14 cellular contexts compared by ENCODE assay signal in genomic region chr1:168977618-168978017, GRCh38.
A peak's percentile ranks its signal among the peaks of the same experiment; 100 is the strongest.
DNase-seq lines count a peak whose midpoint lies in the region; ATAC-seq and TF ChIP-seq lines count a peak whose summit lies in the region.
"Had no signal": no experiment of that assay in that cellular context is flagged by ENCODE, and none has a peak within 500 bp of the region (broad histone marks: within the 10 kb centered on the region; RNA-seq: fewer than 3 reads in every experiment).

No MANE protein-coding gene starts in this region.

- H3K4me1 Mint-ChIP-seq in WTC11, result no peaks in the 10 kb centered on the region

- no peak overlapping the region for H3K4me3 Mint-ChIP-seq in WTC11
- H3K4me3 Mint-ChIP-seq: CD8-positive, alpha-beta T cell had no signal

- no peaks in the 10 kb centered on the region for H3K27me3 Mint-ChIP-seq in WTC11 (ENCODE audit: low read depth)

- intact Hi-C loops in upper lobe of right lung (cut with DNase I), result no loop called here

- peaks cover 4% of the 10 kb centered on the region for H3K9me3 Mint-ChIP-seq in WTC11
- H3K9me3 Mint-ChIP-seq: CD8-positive, alpha-beta T cell had no signal

- no peaks in the 10 kb centered on the region for H3K36me3 ChIP-seq in DND-41 (ENCODE audit: insufficient read depth, low read length)
- no peaks in the 10 kb centered on the region for H3K36me3 ChIP-seq in upper lobe of right lung
- H3K36me3 ChIP-seq: BE2C had no signal

- H3K27me3 ChIP-seq in DND-41 (ENCODE audit: insufficient read depth, low read length, poor library complexity), result no peaks in the 10 kb centered on the region
- no peaks in the 10 kb centered on the region for H3K27me3 ChIP-seq in upper lobe of right lung
- H3K27me3 ChIP-seq: BE2C had no signal

- H3K4me3 ChIP-seq in DND-41 (ENCODE audit: low read depth in 1 of 2, low read length in 2 of 2) (no peak overlapping the region), upper lobe of right lung (no peak overlapping the region)
- H3K4me3 ChIP-seq: SK-N-MC had no signal

- H3K79me2 ChIP-seq in DND-41 (ENCODE audit: insufficient read depth, low read length), result no peaks in the 10 kb centered on the region

- no peak overlapping the region for H3K27ac ChIP-seq in DND-41 (ENCODE audit: low read length)
- H3K27ac ChIP-seq in upper lobe of right lung, result no peak overlapping the region
- H3K27ac ChIP-seq: SK-N-MC had no signal

- 0 out of 2 replicates have a peak overlapping the region, but pooled peaks have one; percentile 10 for H2AFZ ChIP-seq in DND-41 (ENCODE audit: low read depth, low read length)

- H3K4me2 ChIP-seq in DND-41 (ENCODE audit: insufficient read depth, low read length), result no peak overlapping the region

- ATAC-seq in DND-41 (ENCODE audit: insufficient read depth, low read depth) (no peak), WTC11 (peak; percentile 77), upper lobe of right lung (no peak), GM19351 (IDR thresholded peaks at IDR 0.05; ENCODE audit: unreplicated experiment) (no peak)
- ATAC-seq: CD8-positive, alpha-beta T cell had no signal

- H3K36me3 Mint-ChIP-seq in WTC11, result no peaks in the 10 kb centered on the region
- H3K36me3 Mint-ChIP-seq: CD8-positive, alpha-beta T cell had no signal

- no peaks in the 10 kb centered on the region for H3K9me3 ChIP-seq in DND-41 (ENCODE audit: insufficient read depth, low read length, severe bottlenecking)
- no peaks in the 10 kb centered on the region for H3K9me3 ChIP-seq in upper lobe of right lung
- H3K9me3 ChIP-seq: BE2C had no signal

- CTCF ChIA-PET in WTC11 (lab: Charles Lee), result no interaction called here

- no peaks in the 10 kb centered on the region for H3K4me1 ChIP-seq in DND-41 (ENCODE audit: insufficient read depth, low read length)
- peaks cover 5% of the 10 kb centered on the region for H3K4me1 ChIP-seq in upper lobe of right lung

- no peaks in the 10 kb centered on the region for H4K20me1 ChIP-seq in DND-41 (ENCODE audit: insufficient read depth, low read length)

- TF ChIP-seq CTCF in DND-41 (IDR thresholded peaks at IDR 0.05; ENCODE audit: borderline replicate concordance, extremely low read depth, low read length, poor library complexity, severe bottlenecking), result no peak
- TF ChIP-seq CTCF in WTC11 (IDR thresholded peaks at IDR 0.05), result no peak
- no peak for TF ChIP-seq CTCF in upper lobe of right lung (IDR thresholded peaks at IDR 0.05)

- H3K9ac ChIP-seq in DND-41 (ENCODE audit: low read depth, low read length), result no peak overlapping the region

- POLR2A ChIA-PET in WTC11 (lab: Charles Lee), result interaction anchor here (0.6 kb wide), 1 partner anchor 737 kb away, joined by 7 read pairs; no protein-coding TSS in a partner anchor

- peak; percentile 30 for DNase-seq in Ammon's horn (ENCODE audit: low spot score)
- no peak for DNase-seq in DND-41
- DNase-seq in WTC11 (ENCODE audit: low spot score), result no peak
- peak; percentile 23 for DNase-seq in kidney tubule cell (ENCODE audit: low spot score)
- no peak for DNase-seq in NCI-H748 (lab: John Stamatoyannopoulos, UW; ENCODE audit: unreplicated experiment)
- DNase-seq in upper lobe of right lung, result no peak
- DNase-seq: BE2C; CD8-positive, alpha-beta T cell; Karpas-422; MM.1S; NCI-H187 treated with DMSO at 0.1 percent for 48 hours; NCI-H526 had no signal

- H3K27ac Mint-ChIP-seq in WTC11, result no peak overlapping the region
- H3K27ac Mint-ChIP-seq: CD8-positive, alpha-beta T cell had no signal

TF ChIP-seq in WTC11, 78 proteins besides CTCF, POLR2A, EP300 and RAD21:
- TF ChIP-seq ZBTB43 (CRISPR knock-in tag; IDR thresholded peaks at IDR 0.05), result no peak
- TF ChIP-seq, protein P1, sequence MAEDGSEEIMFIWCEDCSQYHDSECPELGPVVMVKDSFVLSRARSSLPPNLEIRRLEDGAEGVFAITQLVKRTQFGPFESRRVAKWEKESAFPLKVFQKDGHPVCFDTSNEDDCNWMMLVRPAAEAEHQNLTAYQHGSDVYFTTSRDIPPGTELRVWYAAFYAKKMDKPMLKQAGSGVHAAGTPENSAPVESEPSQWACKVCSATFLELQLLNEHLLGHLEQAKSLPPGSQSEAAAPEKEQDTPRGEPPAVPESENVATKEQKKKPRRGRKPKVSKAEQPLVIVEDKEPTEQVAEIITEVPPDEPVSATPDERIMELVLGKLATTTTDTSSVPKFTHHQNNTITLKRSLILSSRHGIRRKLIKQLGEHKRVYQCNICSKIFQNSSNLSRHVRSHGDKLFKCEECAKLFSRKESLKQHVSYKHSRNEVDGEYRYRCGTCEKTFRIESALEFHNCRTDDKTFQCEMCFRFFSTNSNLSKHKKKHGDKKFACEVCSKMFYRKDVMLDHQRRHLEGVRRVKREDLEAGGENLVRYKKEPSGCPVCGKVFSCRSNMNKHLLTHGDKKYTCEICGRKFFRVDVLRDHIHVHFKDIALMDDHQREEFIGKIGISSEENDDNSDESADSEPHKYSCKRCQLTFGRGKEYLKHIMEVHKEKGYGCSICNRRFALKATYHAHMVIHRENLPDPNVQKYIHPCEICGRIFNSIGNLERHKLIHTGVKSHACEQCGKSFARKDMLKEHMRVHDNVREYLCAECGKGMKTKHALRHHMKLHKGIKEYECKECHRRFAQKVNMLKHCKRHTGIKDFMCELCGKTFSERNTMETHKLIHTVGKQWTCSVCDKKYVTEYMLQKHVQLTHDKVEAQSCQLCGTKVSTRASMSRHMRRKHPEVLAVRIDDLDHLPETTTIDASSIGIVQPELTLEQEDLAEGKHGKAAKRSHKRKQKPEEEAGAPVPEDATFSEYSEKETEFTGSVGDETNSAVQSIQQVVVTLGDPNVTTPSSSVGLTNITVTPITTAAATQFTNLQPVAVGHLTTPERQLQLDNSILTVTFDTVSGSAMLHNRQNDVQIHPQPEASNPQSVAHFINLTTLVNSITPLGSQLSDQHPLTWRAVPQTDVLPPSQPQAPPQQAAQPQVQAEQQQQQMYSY (CRISPR knock-in tag; IDR thresholded peaks at IDR 0.05), result peak; percentile 95

Comparison
In these comparisons a context has a peak if more than half of its experiments do, and no peak if none do; other contexts are left out.
1. DNase-seq: peak in Ammon's horn (single experiment) and kidney tubule cell (single experiment); none in DND-41 (single experiment), WTC11 (single experiment), NCI-H748 (single experiment) and upper lobe of right lung (single experiment).